In genomic region chr1:169105434-169106094, GRCh38 we compare ENCODE assay signal across 1 cellular context.
TF ChIP-seq lines count a peak whose summit lies in the region.

No MANE protein-coding gene starts in this region.

TF ChIP-seq in HepG2, 621 proteins besides CTCF, POLR2A, EP300 and RAD21 (continued from another document and continues in another):
- TF ChIP-seq GMEB2 (CRISPR knock-in tag; IDR thresholded peaks at IDR 0.05; ENCODE audit: low read depth) (no peak), NR1H2 (CRISPR knock-in tag; IDR thresholded peaks at IDR 0.05; ENCODE audit: borderline replicate concordance, low read depth) (peak; percentile 83; the same call in 1 of the 2 replicates), ZNF549 (CRISPR knock-in tag; IDR thresholded peaks at IDR 0.05) (no peak), ZKSCAN8 (CRISPR knock-in tag; IDR thresholded peaks at IDR 0.05; ENCODE audit: borderline replicate concordance) (0 out of 2 replicates have a peak, but pooled peaks have one; percentile 58), ZNF713 (CRISPR knock-in tag; IDR thresholded peaks at IDR 0.05) (no peak), ZNF263 (CRISPR knock-in tag; IDR thresholded peaks at IDR 0.05) (peak; percentile 69), ZNF577 (CRISPR knock-in tag; IDR thresholded peaks at IDR 0.05; ENCODE audit: borderline replicate concordance, low read depth) (no peak), HNRNPL (IDR thresholded peaks at IDR 0.05; ENCODE audit: low read depth, low read length) (peak; percentile 98), ZNF367 (CRISPR knock-in tag; IDR thresholded peaks at IDR 0.05; ENCODE audit: borderline replicate concordance) (no peak), PRMT3 (CRISPR knock-in tag; IDR thresholded peaks at IDR 0.05; ENCODE audit: borderline replicate concordance, low read depth) (peak; percentile 51; the same call in 1 of the 2 replicates), ATF6 (CRISPR knock-in tag; conservative IDR thresholded peaks at IDR 0.05) (0 out of 2 replicates have a peak, but pooled peaks have one; percentile 30), MAX (IDR thresholded peaks at IDR 0.05) (peak; percentile 84), GFI1 (CRISPR knock-in tag; IDR thresholded peaks at IDR 0.05; ENCODE audit: borderline replicate concordance) (peak; percentile 60), TRAFD1 (CRISPR knock-in tag; IDR thresholded peaks at IDR 0.05; ENCODE audit: borderline replicate concordance) (no peak), ZNF710 (CRISPR knock-in tag; IDR thresholded peaks at IDR 0.05; ENCODE audit: borderline replicate concordance) (no peak; the same call in 1 of the 2 replicates), ZBTB39 (CRISPR knock-in tag; IDR thresholded peaks at IDR 0.05) (peak; percentile 69; the same call in 1 of the 2 replicates), AKNA (CRISPR knock-in tag; IDR thresholded peaks at IDR 0.05; ENCODE audit: borderline replicate concordance) (no peak), DMTF1 (CRISPR knock-in tag; IDR thresholded peaks at IDR 0.05) (no peak), ZNF234 (CRISPR knock-in tag; conservative IDR thresholded peaks at IDR 0.05) (0 out of 2 replicates have a peak, but pooled peaks have one; percentile 59), ZNF749 (CRISPR knock-in tag; IDR thresholded peaks at IDR 0.05; ENCODE audit: borderline replicate concordance) (no peak), GATAD2A (CRISPR knock-in tag; IDR thresholded peaks at IDR 0.05) (peak; percentile 72), ZMYM3 (CRISPR knock-in tag; IDR thresholded peaks at IDR 0.05) (peak; percentile 85), RNF2 (conservative IDR thresholded peaks at IDR 0.05; ENCODE audit: low read depth) (peak; percentile 43; the same call in 1 of the 2 replicates), TRIM22 (IDR thresholded peaks at IDR 0.05) (no peak), CHCHD3 (CRISPR knock-in tag; IDR thresholded peaks at IDR 0.05) (no peak), ZNF547 (CRISPR knock-in tag; IDR thresholded peaks at IDR 0.05) (peak; percentile 80; the same call in 1 of the 2 replicates), RBM39 (IDR thresholded peaks at IDR 0.05; ENCODE audit: low read depth, low read length, poor library complexity, severe bottlenecking) (peak; percentile 87), TOE1 (CRISPR knock-in tag; IDR thresholded peaks at IDR 0.05) (no peak), TCF7L2 (IDR thresholded peaks at IDR 0.05; ENCODE audit: low read depth, low read length) (no peak), NFKBIZ (CRISPR knock-in tag; IDR thresholded peaks at IDR 0.05) (peak; percentile 88), HHEX (CRISPR knock-in tag; IDR thresholded peaks at IDR 0.05) (no peak), IRF2 (CRISPR knock-in tag; IDR thresholded peaks at IDR 0.05) (peak; percentile 86), THAP11 (CRISPR knock-in tag; IDR thresholded peaks at IDR 0.05) (no peak; the same call in 1 of the 2 replicates), ZFP36L2 (CRISPR knock-in tag; IDR thresholded peaks at IDR 0.05) (no peak), MIER2 (CRISPR knock-in tag; IDR thresholded peaks at IDR 0.05) (no peak), ZNF235 (CRISPR knock-in tag; IDR thresholded peaks at IDR 0.05; ENCODE audit: borderline replicate concordance) (no peak), ELF1 (CRISPR knock-in tag; IDR thresholded peaks at IDR 0.05) (peak; percentile 80), CERS6 (CRISPR knock-in tag; IDR thresholded peaks at IDR 0.05) (no peak), MAFG (CRISPR knock-in tag; IDR thresholded peaks at IDR 0.05) (no peak), SOX6 (IDR thresholded peaks at IDR 0.05) (no peak), SOX6 (CRISPR knock-in tag; IDR thresholded peaks at IDR 0.05) (peak; percentile 74), DNMT3B (CRISPR knock-in tag; conservative IDR thresholded peaks at IDR 0.05) (no peak), PHF21A (CRISPR knock-in tag; IDR thresholded peaks at IDR 0.05) (peak; percentile 92)
